Comparison of ENCODE assay signal across 1 cellular context in the genomic region with DNA sequence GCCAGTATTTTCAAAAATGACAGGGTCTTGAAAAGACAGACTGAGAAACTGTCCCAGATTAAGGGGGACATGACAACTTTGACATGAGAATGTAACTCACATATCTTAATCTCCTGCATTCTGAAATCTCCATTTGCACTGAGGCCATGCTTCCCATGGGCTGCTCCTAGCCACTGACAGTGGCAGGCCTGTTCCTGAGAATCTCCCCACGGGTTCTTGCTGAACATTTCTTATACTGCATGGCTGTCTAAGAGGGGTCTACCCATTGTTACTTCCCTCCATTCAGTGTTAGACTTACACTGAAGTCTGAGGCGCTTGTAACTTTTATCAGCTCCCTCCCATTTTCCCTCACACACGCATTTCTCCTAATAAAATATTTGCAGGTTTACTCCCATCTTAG.
TF ChIP-seq lines count a peak whose summit lies in the region.

No MANE protein-coding gene starts in this region.

TF ChIP-seq in WTC11, 78 proteins besides CTCF, POLR2A, EP300 and RAD21 (continued from another document):
- TF ChIP-seq, protein P1, sequence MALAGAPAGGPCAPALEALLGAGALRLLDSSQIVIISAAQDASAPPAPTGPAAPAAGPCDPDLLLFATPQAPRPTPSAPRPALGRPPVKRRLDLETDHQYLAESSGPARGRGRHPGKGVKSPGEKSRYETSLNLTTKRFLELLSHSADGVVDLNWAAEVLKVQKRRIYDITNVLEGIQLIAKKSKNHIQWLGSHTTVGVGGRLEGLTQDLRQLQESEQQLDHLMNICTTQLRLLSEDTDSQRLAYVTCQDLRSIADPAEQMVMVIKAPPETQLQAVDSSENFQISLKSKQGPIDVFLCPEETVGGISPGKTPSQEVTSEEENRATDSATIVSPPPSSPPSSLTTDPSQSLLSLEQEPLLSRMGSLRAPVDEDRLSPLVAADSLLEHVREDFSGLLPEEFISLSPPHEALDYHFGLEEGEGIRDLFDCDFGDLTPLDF (CRISPR knock-in tag; IDR thresholded peaks at IDR 0.05): no peak
- no peak for TF ChIP-seq TEAD1 (CRISPR knock-in tag; IDR thresholded peaks at IDR 0.05)
- no peak for TF ChIP-seq ZNF317 (CRISPR knock-in tag; IDR thresholded peaks at IDR 0.05; ENCODE audit: borderline replicate concordance, low read depth)
- no peak for TF ChIP-seq FOXK1 (CRISPR knock-in tag; IDR thresholded peaks at IDR 0.05)
- TF ChIP-seq NR1H2 (CRISPR knock-in tag; IDR thresholded peaks at IDR 0.05): no peak
- TF ChIP-seq, protein P2, sequence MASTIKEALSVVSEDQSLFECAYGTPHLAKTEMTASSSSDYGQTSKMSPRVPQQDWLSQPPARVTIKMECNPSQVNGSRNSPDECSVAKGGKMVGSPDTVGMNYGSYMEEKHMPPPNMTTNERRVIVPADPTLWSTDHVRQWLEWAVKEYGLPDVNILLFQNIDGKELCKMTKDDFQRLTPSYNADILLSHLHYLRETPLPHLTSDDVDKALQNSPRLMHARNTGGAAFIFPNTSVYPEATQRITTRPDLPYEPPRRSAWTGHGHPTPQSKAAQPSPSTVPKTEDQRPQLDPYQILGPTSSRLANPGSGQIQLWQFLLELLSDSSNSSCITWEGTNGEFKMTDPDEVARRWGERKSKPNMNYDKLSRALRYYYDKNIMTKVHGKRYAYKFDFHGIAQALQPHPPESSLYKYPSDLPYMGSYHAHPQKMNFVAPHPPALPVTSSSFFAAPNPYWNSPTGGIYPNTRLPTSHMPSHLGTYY (CRISPR knock-in tag; IDR thresholded peaks at IDR 0.05): no peak
- TF ChIP-seq NFATC4 (CRISPR knock-in tag; IDR thresholded peaks at IDR 0.05): no peak
- no peak for TF ChIP-seq SMAD4 (CRISPR knock-in tag; IDR thresholded peaks at IDR 0.05)
- no peak for TF ChIP-seq GRHL2 (CRISPR knock-in tag; IDR thresholded peaks at IDR 0.05; ENCODE audit: insufficient replicate concordance, severe bottlenecking)
